ENCODE assay signal across 8 cellular contexts in the genomic region with DNA sequence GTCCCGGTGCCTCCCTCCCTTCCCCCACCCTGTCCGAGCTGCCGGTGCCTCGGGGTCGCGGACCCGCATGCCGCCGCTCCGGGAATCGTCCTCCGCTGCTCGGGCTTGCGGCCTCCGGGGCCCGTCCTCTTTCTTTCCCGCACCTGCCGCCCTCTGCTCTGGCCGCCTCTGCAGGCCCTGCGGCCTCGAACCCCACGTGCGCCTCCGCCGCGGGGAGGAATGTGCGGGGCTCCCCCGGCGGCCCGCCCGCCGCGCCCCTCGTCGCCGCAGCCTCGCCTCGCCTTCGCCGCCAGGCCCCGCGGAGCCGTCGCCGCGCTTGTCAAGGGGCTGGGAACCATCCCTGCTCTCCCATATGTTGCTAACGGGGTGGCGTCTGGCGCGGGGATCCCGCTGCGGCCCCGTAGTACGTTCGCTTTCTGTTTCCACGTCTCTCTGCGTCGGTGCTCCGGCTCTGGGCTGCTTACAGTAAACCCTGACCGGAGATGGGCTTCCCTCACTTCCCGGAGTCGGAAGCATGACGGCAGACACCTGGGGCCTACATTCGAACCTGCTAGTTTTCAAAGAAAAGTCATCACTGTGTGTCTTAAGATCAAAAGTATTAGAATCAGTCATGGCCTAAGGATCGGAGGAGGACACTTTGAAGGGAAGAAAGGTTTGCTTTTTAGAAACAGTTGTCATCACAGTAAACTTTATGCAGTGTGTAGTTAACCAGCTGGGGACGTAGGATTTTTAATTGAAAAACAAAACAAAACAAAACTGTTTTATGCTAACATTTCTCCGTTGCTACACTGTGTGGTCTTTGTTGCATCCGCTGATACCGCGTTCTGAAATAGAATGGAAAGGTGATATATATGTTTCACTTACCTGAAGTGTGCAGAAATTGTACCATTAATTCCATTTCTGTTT.
DNase-seq lines count a peak whose midpoint lies in the region; ATAC-seq and TF ChIP-seq lines count a peak whose summit lies in the region.

No MANE protein-coding gene starts in this region.

- DNase-seq in AG04449 (ENCODE audit: low read depth, low spot score) (peak; percentile 3), NCI-H510A (lab: John Stamatoyannopoulos, UW) (peak; percentile 48)
- peak; percentile 48 to 50 for DNase-seq in activated CD8-positive, alpha-beta memory T cell treated with anti-CD3 and anti-CD28 coated beads for 4 hours (ENCODE audit: low read depth in 2 of 2)
- DNase-seq in effector memory CD8-positive, alpha-beta T cell, result peak; percentile 59 to 74 (median 63)
- peak; percentile 66 to 79 for DNase-seq in stimulated activated CD8-positive, alpha-beta memory T cell treated with anti-CD3 and anti-CD28 coated beads, Interleukin-15, amount 100 ng/mL, for 48 hours (ENCODE audit: low read depth in 2 of 2)

- no peaks in the 10 kb centered on the region for H3K27me3 Mint-ChIP-seq in effector memory CD8-positive, alpha-beta T cell

- 0 to 1% methylated on average over 57 to 65 of the region's 70 CpGs for WGBS in mesodermal cell (ENCODE audit: insufficient coverage in 2 of 2), 2 experiments

- peak; percentile 50 for TF ChIP-seq POLR2A in GM18526 (IDR thresholded peaks at IDR 0.05; ENCODE audit: extremely low read depth, insufficient read length)

- H3K9me3 ChIP-seq in mesodermal cell (ENCODE audit: control insufficient read depth, low read length), result peaks cover 1% of the 10 kb centered on the region

- peaks cover 3% of the 10 kb centered on the region for H3K4me1 ChIP-seq in mesodermal cell (ENCODE audit: control insufficient read depth, insufficient read depth, low read length, poor library complexity, severe bottlenecking)

- H3K4me1 Mint-ChIP-seq in effector memory CD8-positive, alpha-beta T cell (ENCODE audit: low read depth in 2 of 2), result peaks cover 29 to 53% of the 10 kb centered on the region in 2 donors

- POLR2A ChIA-PET in AG04449 (lab: Yijun Ruan, JAX), result interaction anchor here (0.9 to 1.3 kb wide), 2 partner anchors 69 to 223 kb away, joined by 3 to 4 read pairs; partner anchors contain the start of gene SLC35A3

- CTCF ChIA-PET in AG04449 (lab: Yijun Ruan, JAX), result interaction anchor here (1.4 kb wide), 1 partner anchor 12 kb away, joined by 3 read pairs; no protein-coding TSS in a partner anchor

- H3K4me3 ChIP-seq in AG04449 (ENCODE audit: low read depth, low read length), result peak overlapping the region; percentile 80
- peak overlapping the region; percentile 92 for H3K4me3 ChIP-seq in mesodermal cell (ENCODE audit: extremely low read depth, insufficient read depth, low read length, poor library complexity, severe bottlenecking)

- peaks cover 10% of the 10 kb centered on the region for H3K36me3 ChIP-seq in mesodermal cell (ENCODE audit: control insufficient read depth, insufficient read depth, low read length)

- peak overlapping the region; percentile 95 to 98 for H3K4me3 Mint-ChIP-seq in effector memory CD8-positive, alpha-beta T cell

- TF ChIP-seq CTCF in AG04449 (IDR thresholded peaks at IDR 0.05; ENCODE audit: insufficient read depth, low read length, missing control alignments), result no peak

- ATAC-seq in HG03064 (IDR thresholded peaks at IDR 0.05; ENCODE audit: low read depth, unreplicated experiment), result peak; percentile 30
- peak; percentile 53 for ATAC-seq in effector memory CD8-positive, alpha-beta T cell (replicated peaks)

- peak overlapping the region; percentile 99 for H3K27ac Mint-ChIP-seq in effector memory CD8-positive, alpha-beta T cell

- H3K27ac ChIP-seq in mesodermal cell (ENCODE audit: low read depth, low read length, severe bottlenecking), result peak overlapping the region; percentile 96

- peaks cover 42% of the 10 kb centered on the region for H3K36me3 Mint-ChIP-seq in effector memory CD8-positive, alpha-beta T cell (ENCODE audit: insufficient read depth)

- H3K9me3 Mint-ChIP-seq in effector memory CD8-positive, alpha-beta T cell, result no peaks in the 10 kb centered on the region

Comparison
In these comparisons a context has a peak if more than half of its experiments do, and no peak if none do; other contexts are left out.
1. Peak in every context shown above with its lines: DNase-seq, ATAC-seq, H3K4me3 ChIP-seq and H3K27ac ChIP-seq.
2. DNase-seq: peak in every context shown above with its lines; median percentile 72 in stimulated activated CD8-positive, alpha-beta memory T cell treated with anti-CD3 and anti-CD28 coated beads, Interleukin-15, amount 100 ng/mL, for 48 hours; 63 in effector memory CD8-positive, alpha-beta T cell; 49 in activated CD8-positive, alpha-beta memory T cell treated with anti-CD3 and anti-CD28 coated beads for 4 hours; 48 in NCI-H510A; 3 in AG04449.